ENCODE assay signal across 8 cellular contexts in genomic region chr19:18000981-18001836, GRCh38. TPM values are rescaled to one million over a fixed set of nuclear protein-coding genes. Genes with fewer than 3 reads are reported as not detected.
DNase-seq lines count a peak whose midpoint lies in the region; ATAC-seq lines count a peak whose summit lies in the region.

No MANE protein-coding gene starts in this region.

- peak; percentile 63 for ATAC-seq in HG03066 (IDR thresholded peaks at IDR 0.05; ENCODE audit: low read depth, unreplicated experiment)

- H3K4me1 ChIP-seq in ectodermal cell (ENCODE audit: control insufficient read depth, insufficient read depth, low read length) = no peaks in the 10 kb centered on the region

- DNase-seq in NCI-H2107 (lab: John Stamatoyannopoulos, UW) (peak; percentile 16), NCI-H2107 treated with DMSO at 0.1 percent for 48 hours (lab: John Stamatoyannopoulos, UW; ENCODE audit: unreplicated experiment) (no peak), NCI-H748 (lab: John Stamatoyannopoulos, UW; ENCODE audit: unreplicated experiment) (peak; percentile 83), lung microvascular endothelial cell (ENCODE audit: low read depth in 2 of 2) (peak; percentile 85 to 87)
- peak; percentile 94 for DNase-seq in activated CD4-positive, alpha-beta memory T cell treated with anti-CD3 and anti-CD28 coated beads, Interleukin-2, amount 10 ng/mL, durations not matched to agents 7 days and 5 days
- peak; percentile 88 for DNase-seq in stimulated activated CD8-positive, alpha-beta memory T cell treated with anti-CD3 and anti-CD28 coated beads, Interleukin-12 subunit alpha, Interleukin-12 subunit beta, amount 100 ng/mL, for 1 hour (ENCODE audit: low read depth)

- H3K9me3 Mint-ChIP-seq in activated CD4-positive, alpha-beta memory T cell treated with anti-CD3 and anti-CD28 coated beads, Interleukin-2, amount 10 ng/mL, durations not matched to agents 7 days and 5 days = no peaks in the 10 kb centered on the region

- peak overlapping the region; percentile 31 for H3K4me3 ChIP-seq in ectodermal cell (ENCODE audit: insufficient read depth, low read depth, low read length)

- H3K9me3 ChIP-seq in ectodermal cell (ENCODE audit: control insufficient read depth, low read length) = no peaks in the 10 kb centered on the region

- H3K27ac Mint-ChIP-seq in activated CD4-positive, alpha-beta memory T cell treated with anti-CD3 and anti-CD28 coated beads, Interleukin-2, amount 10 ng/mL, durations not matched to agents 7 days and 5 days = peak overlapping the region; percentile 99

- H3K36me3 ChIP-seq in ectodermal cell (ENCODE audit: control insufficient read depth, insufficient read depth, low read length) = no peaks in the 10 kb centered on the region

- H3K27ac ChIP-seq in ectodermal cell (ENCODE audit: insufficient read depth, low read depth, low read length, poor library complexity, severe bottlenecking) = no peak overlapping the region

- peaks cover 14% of the 10 kb centered on the region for H3K36me3 Mint-ChIP-seq in activated CD4-positive, alpha-beta memory T cell treated with anti-CD3 and anti-CD28 coated beads, Interleukin-2, amount 10 ng/mL, durations not matched to agents 7 days and 5 days (ENCODE audit: low read depth)

- POLR2A ChIA-PET in activated CD4-positive, alpha-beta memory T cell treated with anti-CD3 and anti-CD28 coated beads, Interleukin-2, amount 10 ng/mL, durations not matched to agents 7 days and 5 days (lab: Charles Lee) = interaction anchor here (0.6 to 3.1 kb wide), 20 partner anchors 9 to 1031 kb away, joined by 3 to 20 read pairs (median 4); partner anchors contain the start of genes CCDC124, IL12RB1, JAK3 and JUND

- H3K27me3 Mint-ChIP-seq in activated CD4-positive, alpha-beta memory T cell treated with anti-CD3 and anti-CD28 coated beads, Interleukin-2, amount 10 ng/mL, durations not matched to agents 7 days and 5 days = peaks cover 2% of the 10 kb centered on the region

- peaks cover 32% of the 10 kb centered on the region for H3K27me3 ChIP-seq in ectodermal cell (ENCODE audit: control insufficient read depth, insufficient read depth, low read length, poor library complexity, severe bottlenecking)

- 4 to 5% methylated on average over 104 of the region's 104 CpGs for WGBS in ectodermal cell, 2 experiments

- H3K4me1 Mint-ChIP-seq in activated CD4-positive, alpha-beta memory T cell treated with anti-CD3 and anti-CD28 coated beads, Interleukin-2, amount 10 ng/mL, durations not matched to agents 7 days and 5 days = peaks cover 36% of the 10 kb centered on the region

- CTCF ChIA-PET in activated CD4-positive, alpha-beta memory T cell treated with anti-CD3 and anti-CD28 coated beads, Interleukin-2, amount 10 ng/mL, durations not matched to agents 7 days and 5 days (lab: Charles Lee) = interaction anchor here (0.6 to 9.0 kb wide), 5 partner anchors 44 to 692 kb away, joined by 3 to 148 read pairs (median 4); partner anchors contain the start of genes CCDC124 and DDA1

- H3K4me3 Mint-ChIP-seq in activated CD4-positive, alpha-beta memory T cell treated with anti-CD3 and anti-CD28 coated beads, Interleukin-2, amount 10 ng/mL, durations not matched to agents 7 days and 5 days = peak overlapping the region; percentile 94

RNA-seq across cellular contexts. Expression of gene ARRDC2, which starts 6.8 kb away (rescaled TPM):
- 10 to 100 TPM; 60.7 to 62.0 TPM for total RNA-seq in activated CD4-positive, alpha-beta memory T cell treated with anti-CD3 and anti-CD28 coated beads, Interleukin-2, amount 10 ng/mL, durations not matched to agents 7 days and 5 days
- 2.6 TPM for polyA plus RNA-seq in ectodermal cell (2013, experiment 1 of 4)
- 1.6 TPM for polyA plus RNA-seq in ectodermal cell (2013, experiment 2 of 4)
- polyA plus RNA-seq in ectodermal cell (2013, experiment 3 of 4) = 2.1 TPM
- polyA plus RNA-seq in ectodermal cell (2013, experiment 4 of 4) = 2.3 TPM
- 42.5 and 115 TPM in 2 replicates for total RNA-seq in lung microvascular endothelial cell

RNA-seq across cellular contexts. Expression of gene KCNN1, which starts 34.3 kb away (rescaled TPM):
- not detected for total RNA-seq in activated CD4-positive, alpha-beta memory T cell treated with anti-CD3 and anti-CD28 coated beads, Interleukin-2, amount 10 ng/mL, durations not matched to agents 7 days and 5 days
- polyA plus RNA-seq in ectodermal cell (2013, experiment 1 of 4) = 7.3 TPM
- polyA plus RNA-seq in ectodermal cell (2013, experiment 2 of 4) = 6.9 TPM
- 10.5 TPM for polyA plus RNA-seq in ectodermal cell (2013, experiment 3 of 4)
- 9.4 TPM for polyA plus RNA-seq in ectodermal cell (2013, experiment 4 of 4)
- total RNA-seq in lung microvascular endothelial cell = under 0.01 and 0.22 TPM in 2 replicates
